In genomic region chr4:89307185-89307445, GRCh38 we compare ENCODE assay signal across 8 cellular contexts. TPM values are rescaled to one million over a fixed set of nuclear protein-coding genes. Genes with fewer than 3 reads are reported as not detected.
DNase-seq lines count a peak whose midpoint lies in the region; TF ChIP-seq lines count a peak whose summit lies in the region.

No MANE protein-coding gene starts in this region.

- H3K36me3 Mint-ChIP-seq in CD14-positive monocyte = peaks cover 3 to 6% of the 10 kb centered on the region in 2 donors

- H3K36me3 ChIP-seq in OCI-LY3 (replicated peaks; ENCODE audit: low read depth, low read length) = no peaks in the 10 kb centered on the region
- no peaks in the 10 kb centered on the region for H3K36me3 ChIP-seq in neuron (ENCODE audit: insufficient read depth, low read length)

- H3K4me1 Mint-ChIP-seq in CD14-positive monocyte = peaks cover 46% of the 10 kb centered on the region

- peaks cover 0 to 4% (median 0%) of the 10 kb centered on the region in 3 donors for H3K27me3 Mint-ChIP-seq in CD14-positive monocyte (ENCODE audit: low read depth in 3 of 3)

- peaks cover 31% of the 10 kb centered on the region for H3K27me3 ChIP-seq in OCI-LY3 (ENCODE audit: low read depth, low read length)
- H3K27me3 ChIP-seq in neuron (ENCODE audit: insufficient read depth, low read length) = peaks cover 33% of the 10 kb centered on the region

- intact Hi-C loops in CD14-positive monocyte (cut with micrococcal nuclease) = no loop called here

- TF ChIP-seq CTCF in CD14-positive monocyte (IDR thresholded peaks at IDR 0.05) (no peak), OCI-LY3 (IDR thresholded peaks at IDR 0.05; ENCODE audit: low read depth, low read length) (no peak), epithelial cell of esophagus (IDR thresholded peaks at IDR 0.05; ENCODE audit: insufficient read depth, low read depth, low read length, missing control alignments) (no peak)

- H3K4me3 ChIP-seq in OCI-LY3 (ENCODE audit: low read length) = peak overlapping the region; percentile 90
- peak overlapping the region; percentile 21 for H3K4me3 ChIP-seq in epithelial cell of esophagus (ENCODE audit: low read length)
- peak overlapping the region; percentile 50 for H3K4me3 ChIP-seq in neuron (ENCODE audit: low read length)

- H3K27ac Mint-ChIP-seq in CD14-positive monocyte = peak overlapping the region; percentile 19 to 91 (median 84)

- no peak overlapping the region for H3K27ac ChIP-seq in OCI-LY3 (ENCODE audit: low read length)

- peaks cover 0 to 3% (median 0%) of the 10 kb centered on the region in 7 donors for H3K9me3 Mint-ChIP-seq in CD14-positive monocyte

- H2AFZ ChIP-seq in OCI-LY3 (ENCODE audit: low read depth, low read length) = 0 out of 2 replicates have a peak overlapping the region, but pooled peaks have one; percentile 35
- peak overlapping the region; percentile 99 for H2AFZ ChIP-seq in neuron (ENCODE audit: low read depth, low read length)

- H3K4me1 ChIP-seq in OCI-LY3 (ENCODE audit: low read length) (peaks cover 32% of the 10 kb centered on the region), neuron (ENCODE audit: insufficient read depth, low read length) (peaks cover 4% of the 10 kb centered on the region)

- no peaks in the 10 kb centered on the region for H3K79me2 ChIP-seq in OCI-LY3 (ENCODE audit: low read length)

- H3K9ac ChIP-seq in OCI-LY3 (ENCODE audit: low read length) = peak overlapping the region; percentile 61

- H4K20me1 ChIP-seq in OCI-LY3 (ENCODE audit: insufficient read depth, low read length) = 0 out of 2 replicates have a peak, but pooled peaks cover 3% of the 10 kb centered on the region

- H3K4me2 ChIP-seq in OCI-LY3 (ENCODE audit: low read length) = peak overlapping the region; percentile 83

- DNase-seq in CD14-positive monocyte (ENCODE audit: low spot score) (no peak), epithelial cell of esophagus (ENCODE audit: low read depth) (no peak), UCSD-AML1 (lab: John Stamatoyannopoulos, UW; ENCODE audit: unreplicated experiment) (no peak), pons (ENCODE audit: low spot score) (no peak)
- DNase-seq in stimulated activated CD4-positive, alpha-beta T cell treated with anti-CD3 and anti-CD28 coated beads, Interleukin-15, amount 100 ng/mL, for 24 hours = no peak
- DNase-seq in central memory CD4-positive, alpha-beta T cell = no peak

- no peaks in the 10 kb centered on the region for H3K9me3 ChIP-seq in OCI-LY3 (ENCODE audit: insufficient read depth, low read length)
- no peaks in the 10 kb centered on the region for H3K9me3 ChIP-seq in neuron (ENCODE audit: low read length)

- peak overlapping the region; percentile 96 to 97 for H3K4me3 Mint-ChIP-seq in CD14-positive monocyte

RNA-seq across cellular contexts. Expression of gene GPRIN3, which starts 0.5 kb away (rescaled TPM):
- 1 to 10 TPM; 1.1 to 3.3 TPM for polyA plus RNA-seq in CD14-positive monocyte

Comparison
In these comparisons a context has a peak if more than half of its experiments do, and no peak if none do; other contexts are left out.
1. H3K4me3 ChIP-seq: peak in every context shown above with its lines; median percentile 90 in OCI-LY3; 50 in neuron; 21 in epithelial cell of esophagus.